12 cellular contexts compared by ENCODE assay signal in the genomic region with DNA sequence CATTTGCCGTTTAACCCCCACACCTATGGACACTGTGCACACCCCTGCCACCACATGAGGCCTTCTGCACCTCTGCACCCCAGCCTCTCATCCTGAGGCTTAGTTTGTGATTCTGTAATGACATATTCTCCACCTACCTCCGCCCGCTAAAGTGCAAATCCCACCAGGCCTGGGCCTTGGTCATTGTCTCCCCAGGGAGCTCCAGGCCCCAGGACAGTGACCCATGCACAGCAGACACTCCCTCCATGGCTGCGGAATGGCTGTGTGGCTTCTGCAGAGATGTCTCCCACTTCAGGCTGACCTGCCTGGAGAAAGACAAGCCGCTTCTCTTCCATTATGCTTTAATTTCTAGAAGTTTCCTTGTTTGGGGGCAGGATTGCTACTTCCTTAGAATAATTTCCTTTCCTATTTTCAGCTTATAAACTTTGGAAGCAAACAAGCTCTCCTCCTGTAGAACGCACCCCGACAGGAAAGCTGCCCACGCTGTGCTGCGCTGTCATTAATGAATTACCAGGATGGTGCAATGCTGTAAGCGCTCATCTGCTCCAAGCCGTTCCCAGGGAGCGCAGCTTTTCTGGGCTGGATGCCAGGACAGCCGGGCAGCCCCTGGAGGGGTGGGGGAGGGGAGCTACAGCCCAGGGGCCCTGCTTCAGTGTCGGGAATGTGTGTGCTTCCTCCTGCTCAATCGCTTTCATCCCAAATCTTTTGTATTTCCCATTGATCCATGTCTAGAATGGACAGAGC.
DNase-seq lines count a peak whose midpoint lies in the region; ATAC-seq and TF ChIP-seq lines count a peak whose summit lies in the region.
"Had no signal": no experiment of that assay in that cellular context is flagged by ENCODE, and none has a peak within 500 bp of the region (broad histone marks: within the 10 kb centered on the region; RNA-seq: fewer than 3 reads in every experiment).

No MANE protein-coding gene starts in this region.

- no peak for TF ChIP-seq CTCF in thyroid gland (IDR thresholded peaks at IDR 0.05)

- H3K4me3 ChIP-seq in thyroid gland (replicated peaks in 1 of 3) = no peak overlapping the region
- H3K4me3 ChIP-seq: ascending aorta, HAP-1, smooth muscle cell had no signal

- no peak overlapping the region for H3K27ac ChIP-seq in thyroid gland
- H3K27ac ChIP-seq: ascending aorta had no signal

- H3K9me3 ChIP-seq in thyroid gland = no peaks in the 10 kb centered on the region
- H3K9me3 ChIP-seq: ascending aorta, HAP-1 had no signal

- no peaks in the 10 kb centered on the region for H3K4me1 ChIP-seq in thyroid gland
- H3K4me1 ChIP-seq: ascending aorta, HAP-1 had no signal

- ATAC-seq in HG03354 (IDR thresholded peaks at IDR 0.05; ENCODE audit: poor library complexity, severe bottlenecking, unreplicated experiment) (no peak), HG02970 (IDR thresholded peaks at IDR 0.05; ENCODE audit: low FRiP score, unreplicated experiment) (no peak), GM18519 (IDR thresholded peaks at IDR 0.05; ENCODE audit: low FRiP score, unreplicated experiment) (no peak)
- ATAC-seq: CD8-positive, alpha-beta T cell had no signal

- WGBS in thyroid gland, 2 donors = 48 to 59% methylated on average over 14 to 15 of the region's 15 CpGs

- no peak for TF ChIP-seq POLR2A in thyroid gland (IDR thresholded peaks at IDR 0.05)

- in situ Hi-C loops in Caki2 (cut with HindIII; ENCODE audit: low pct_unique_long_range_greater_than_20kb, low sequenced_read_pairs) = no loop called here

- DNase-seq in Caki2 (ENCODE audit: low read depth) (peak; percentile 69), NCI-H146 treated with DMSO at 0.1 percent for 48 hours (lab: John Stamatoyannopoulos, UW; ENCODE audit: unreplicated experiment) (peak; percentile 28), SK-N-DZ (ENCODE audit: low spot score) (peak; percentile 52), mesenteric fat pad (ENCODE audit: low spot score) (peak; percentile 84), thyroid gland (no peak)

- intact Hi-C loops in thyroid gland (cut with DNase I) = no loop called here

- H3K27me3 ChIP-seq in thyroid gland = no peaks in the 10 kb centered on the region
- H3K27me3 ChIP-seq: ascending aorta had no signal

- H3K36me3 ChIP-seq in thyroid gland = no peaks in the 10 kb centered on the region
- H3K36me3 ChIP-seq: ascending aorta, HAP-1 had no signal

Comparison
In these comparisons a context has a peak if more than half of its experiments do, and no peak if none do; other contexts are left out.
1. DNase-seq: peak in Caki2 (single experiment), NCI-H146 treated with DMSO at 0.1 percent for 48 hours (single experiment), SK-N-DZ (single experiment) and mesenteric fat pad (single experiment); none in thyroid gland (0 of 2).